13 cellular contexts compared by ENCODE assay signal in genomic region chr18:3402962-3403585, GRCh38. TPM values are rescaled to one million over a fixed set of nuclear protein-coding genes. Genes with fewer than 3 reads are reported as not detected.
A peak's percentile ranks its signal among the peaks of the same experiment; 100 is the strongest.
DNase-seq lines count a peak whose midpoint lies in the region; ATAC-seq, FAIRE-seq and TF ChIP-seq lines count a peak whose summit lies in the region.
"Had no signal": no experiment of that assay in that cellular context is flagged by ENCODE, and none has a peak within 500 bp of the region (broad histone marks: within the 10 kb centered on the region; RNA-seq: fewer than 3 reads in every experiment).

No MANE protein-coding gene starts in this region.

- no peaks in the 10 kb centered on the region for H3K4me1 ChIP-seq in CD4-positive, CD25-positive, alpha-beta regulatory T cell (ENCODE audit: control insufficient read depth, insufficient read depth, low read length, poor library complexity, severe bottlenecking)
- H3K4me1 ChIP-seq in foreskin keratinocyte = no peaks in the 10 kb centered on the region
- H3K4me1 ChIP-seq: gastrocnemius medialis had no signal

- H3K27me3 Mint-ChIP-seq in CD4-positive, CD25-positive, alpha-beta regulatory T cell = no peaks in the 10 kb centered on the region
- no peaks in the 10 kb centered on the region for H3K27me3 Mint-ChIP-seq in T-cell

- H3K9me3 Mint-ChIP-seq in CD4-positive, CD25-positive, alpha-beta regulatory T cell = peaks cover 0 to 9% (median 2%) of the 10 kb centered on the region in 7 donors
- peaks cover 0 to 11% (median 0%) of the 10 kb centered on the region in 3 donors for H3K9me3 Mint-ChIP-seq in T-cell

- H3K9me3 ChIP-seq in CD4-positive, CD25-positive, alpha-beta regulatory T cell (ENCODE audit: control insufficient read depth in 2 of 2, low read length in 2 of 2) = no peaks in the 10 kb centered on the region
- H3K9me3 ChIP-seq: gastrocnemius medialis had no signal

- FAIRE-seq in H54 (lab: Jason Lieb, UNC) = peak; percentile 55
- FAIRE-seq: small intestine had no signal

- no peak for TF ChIP-seq POLR2A in H54 (IDR thresholded peaks at IDR 0.05; ENCODE audit: low read depth, low read length)

- intact Hi-C loops in posterior cingulate gyrus (cut with DNase I) = no loop called here

- H3K36me3 ChIP-seq in CD4-positive, CD25-positive, alpha-beta regulatory T cell (ENCODE audit: control insufficient read depth, insufficient read depth, low read length) = no peaks in the 10 kb centered on the region
- H3K36me3 ChIP-seq: gastrocnemius medialis had no signal

- H3K4me1 Mint-ChIP-seq in CD4-positive, CD25-positive, alpha-beta regulatory T cell = peaks cover 0 to 22% (median 5%) of the 10 kb centered on the region in 4 donors
- peaks cover 19 to 28% (median 25%) of the 10 kb centered on the region in 3 donors for H3K4me1 Mint-ChIP-seq in T-cell

- CTCF ChIA-PET in T-cell (lab: Charles Lee) = interaction anchor here in 1 of 2 donors (0.6 to 1.4 kb wide), 2 partner anchors 51 to 191 kb away, joined by 3 to 5 read pairs; no protein-coding TSS in a partner anchor

- H3K4me3 ChIP-seq in CD4-positive, CD25-positive, alpha-beta regulatory T cell (ENCODE audit: low read depth, low read length) = no peak overlapping the region
- H3K4me3 ChIP-seq: gastrocnemius medialis had no signal

- POLR2A ChIA-PET in T-cell (lab: Charles Lee) = no interaction called here

- peaks cover 4% of the 10 kb centered on the region for H3K36me3 Mint-ChIP-seq in CD4-positive, CD25-positive, alpha-beta regulatory T cell
- no peaks in the 10 kb centered on the region for H3K36me3 Mint-ChIP-seq in T-cell

- no peak overlapping the region for H3K27ac Mint-ChIP-seq in CD4-positive, CD25-positive, alpha-beta regulatory T cell
- H3K27ac Mint-ChIP-seq in T-cell = no peak overlapping the region

- ATAC-seq in CD4-positive, CD25-positive, alpha-beta regulatory T cell (ENCODE audit: low read depth in 2 of 2) = peak; percentile 81 to 84
- ATAC-seq in T-cell (replicated peaks in 1 of 4) (peak in 3 of 4 experiments; percentile 48 to 77 (median 70)), foreskin keratinocyte (peak; percentile 54), GM18868 (IDR thresholded peaks at IDR 0.05; ENCODE audit: unreplicated experiment) (no peak), HG02840 (IDR thresholded peaks at IDR 0.05; ENCODE audit: low FRiP score, unreplicated experiment) (no peak)
- ATAC-seq: gastrocnemius medialis had no signal

- H3K27me3 ChIP-seq in CD4-positive, CD25-positive, alpha-beta regulatory T cell (ENCODE audit: control insufficient read depth, insufficient read depth, low read length) = no peaks in the 10 kb centered on the region
- H3K27me3 ChIP-seq in foreskin keratinocyte = no peaks in the 10 kb centered on the region
- H3K27me3 ChIP-seq: gastrocnemius medialis had no signal

- no peak overlapping the region for H3K27ac ChIP-seq in CD4-positive, CD25-positive, alpha-beta regulatory T cell (ENCODE audit: insufficient read depth, low read length, poor library complexity, severe bottlenecking)
- H3K27ac ChIP-seq in foreskin keratinocyte = no peak overlapping the region
- H3K27ac ChIP-seq: gastrocnemius medialis had no signal

- no peak for TF ChIP-seq CTCF in foreskin keratinocyte (conservative IDR thresholded peaks at IDR 0.05)

- no peak overlapping the region for H3K4me3 Mint-ChIP-seq in CD4-positive, CD25-positive, alpha-beta regulatory T cell
- no peak overlapping the region for H3K4me3 Mint-ChIP-seq in T-cell

- DNase-seq in CD4-positive, CD25-positive, alpha-beta regulatory T cell = peak in 2 of 3 donors; percentile 29 to 49
- DNase-seq in H54 (ENCODE audit: insufficient read length, low spot score) (peak; percentile 12), T-cell (no peak), foreskin keratinocyte (peak; percentile 34 to 71), posterior cingulate gyrus (no peak), NCI-H2196 (lab: John Stamatoyannopoulos, UW; ENCODE audit: unreplicated experiment) (no peak)
- DNase-seq: activated CD4-positive, alpha-beta T cell treated with anti-CD3 and anti-CD28 coated beads for 1 hour; gastrocnemius medialis; GDM1; small intestine; stimulated activated naive CD4-positive, alpha-beta T cell treated with Interleukin-2 at 50 U/mL for 16 hours had no signal

RNA-seq across cellular contexts. Expression of gene TGIF1, which starts 46.9 kb away (rescaled TPM):
- 37.3 TPM for total RNA-seq in CD4-positive, CD25-positive, alpha-beta regulatory T cell
- 10 to 100 TPM; 42.6 to 86.8 (median 51.0) TPM for polyA plus RNA-seq in CD4-positive, CD25-positive, alpha-beta regulatory T cell
- 10 to 100 TPM; 40.5 to 90.5 (median 81.8) TPM for total RNA-seq in T-cell
- 80.1 and 83.4 TPM in 2 replicates for total RNA-seq in foreskin keratinocyte
- polyA plus RNA-seq in foreskin keratinocyte = 48.7 and 55.4 TPM in 2 replicates

Comparison
In these comparisons a context has a peak if more than half of its experiments do, and no peak if none do; other contexts are left out.
1. ATAC-seq: peak in CD4-positive, CD25-positive, alpha-beta regulatory T cell (2 of 2), T-cell (3 of 4) and foreskin keratinocyte (single experiment); none in GM18868 (single experiment) and HG02840 (single experiment).
2. DNase-seq: peak in CD4-positive, CD25-positive, alpha-beta regulatory T cell (2 of 3), H54 (single experiment) and foreskin keratinocyte (2 of 2); none in T-cell (0 of 34), posterior cingulate gyrus (0 of 10) and NCI-H2196 (single experiment).